8 cellular contexts compared by ENCODE assay signal in the genomic region with DNA sequence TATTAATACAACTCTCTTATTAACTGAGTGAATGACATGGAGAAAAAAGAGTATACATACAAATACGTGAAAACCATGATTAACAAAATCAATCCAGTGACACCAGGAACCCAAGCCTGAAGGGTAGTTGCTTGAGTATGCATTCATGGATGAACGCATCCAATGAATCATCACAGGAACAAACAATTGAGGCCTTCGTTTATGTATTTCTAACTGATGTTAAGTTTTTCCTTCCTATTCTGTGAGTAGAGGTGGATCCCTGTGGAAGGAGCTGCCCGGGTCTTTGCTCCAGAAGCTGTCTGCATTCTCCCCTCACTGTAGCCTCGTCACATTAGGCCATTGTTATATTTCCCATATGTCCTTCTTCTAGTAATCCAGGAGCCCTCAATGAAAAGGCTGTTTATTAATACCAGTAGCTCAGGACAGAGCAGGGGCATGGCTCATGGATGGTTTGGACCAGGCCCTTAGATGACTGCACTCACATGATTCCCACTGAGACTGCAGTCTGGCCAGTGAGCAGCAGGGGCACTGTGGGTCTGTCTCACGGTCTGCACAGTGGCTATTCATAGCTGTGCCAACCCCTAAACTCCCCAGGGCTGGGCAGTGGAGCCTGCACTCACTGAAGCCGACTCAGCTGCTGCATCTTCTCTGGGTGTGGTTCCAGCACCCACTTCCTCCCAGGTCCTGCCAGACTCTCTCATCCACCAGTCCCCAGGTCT.
A peak's percentile ranks its signal among the peaks of the same experiment; 100 is the strongest.
DNase-seq lines count a peak whose midpoint lies in the region; ATAC-seq lines count a peak whose summit lies in the region.

No MANE protein-coding gene starts in this region.

- H3K4me1 Mint-ChIP-seq in effector memory CD8-positive, alpha-beta T cell (ENCODE audit: low read depth in 2 of 2) = peaks cover 14 to 15% of the 10 kb centered on the region in 2 donors

- H3K36me3 Mint-ChIP-seq in effector memory CD8-positive, alpha-beta T cell (ENCODE audit: insufficient read depth) = peaks cover 3% of the 10 kb centered on the region

- H3K36me3 ChIP-seq in SJCRH30 = no peaks in the 10 kb centered on the region

- H3K27me3 Mint-ChIP-seq in effector memory CD8-positive, alpha-beta T cell = no peaks in the 10 kb centered on the region

- H3K4me1 ChIP-seq in SJCRH30 = no peaks in the 10 kb centered on the region

- ATAC-seq in GM19438 (IDR thresholded peaks at IDR 0.05; ENCODE audit: low read depth, unreplicated experiment) (peak; percentile 94), HG03432 (IDR thresholded peaks at IDR 0.05; ENCODE audit: unreplicated experiment) (peak; percentile 92)
- ATAC-seq in effector memory CD8-positive, alpha-beta T cell (replicated peaks) = peak; percentile 95

- H3K9me3 ChIP-seq in SJCRH30 (replicated peaks) = no peaks in the 10 kb centered on the region

- peaks cover under 1% of the 10 kb centered on the region; the same call in 1 of the 2 replicates for H3K27me3 ChIP-seq in SJCRH30

- no peak overlapping the region for H3K4me3 Mint-ChIP-seq in effector memory CD8-positive, alpha-beta T cell

- peak overlapping the region; percentile 86 to 87 for H3K27ac Mint-ChIP-seq in effector memory CD8-positive, alpha-beta T cell

- H3K9me3 Mint-ChIP-seq in effector memory CD8-positive, alpha-beta T cell = no peaks in the 10 kb centered on the region

- H3K4me3 ChIP-seq in SJCRH30 = no peak overlapping the region

- peak; percentile 52 for DNase-seq in SIG-M5 treated with dmso at 0.1 percent for 504 hours (lab: John Stamatoyannopoulos, UW; ENCODE audit: unreplicated experiment)
- no peak for DNase-seq in SIG-M5 (lab: John Stamatoyannopoulos, UW)
- peak; percentile 67 to 70 for DNase-seq in SJCRH30
- peak; percentile 27 to 50 (median 33) for DNase-seq in effector memory CD8-positive, alpha-beta T cell
- DNase-seq in myocyte (ENCODE audit: low read depth) = peak; percentile 90
- DNase-seq in amniotic stem cell (lab: John Stamatoyannopoulos, UW) = no peak

- H3K27ac ChIP-seq in SJCRH30 = no peak overlapping the region

Comparison
In these comparisons a context has a peak if more than half of its experiments do, and no peak if none do; other contexts are left out.
1. DNase-seq: peak in SIG-M5 treated with dmso at 0.1 percent for 504 hours (single experiment), SJCRH30 (2 of 2), effector memory CD8-positive, alpha-beta T cell (3 of 3) and myocyte (single experiment); none in SIG-M5 (single experiment) and amniotic stem cell (single experiment).
2. Peak in every context shown above with its lines, with median percentiles within 50 percentile points of each other: ATAC-seq.